ENCODE assay signal across 8 cellular contexts in genomic region chr9:35051069-35051967, GRCh38. TPM values are rescaled to one million over a fixed set of nuclear protein-coding genes. Genes with fewer than 3 reads are reported as not detected.
DNase-seq lines count a peak whose midpoint lies in the region; ATAC-seq, FAIRE-seq and TF ChIP-seq lines count a peak whose summit lies in the region.

No MANE protein-coding gene starts in this region.

- H3K4me2 ChIP-seq in GM23338 = no peak overlapping the region

- H3F3A ChIP-seq in GM23338 (replicated peaks; ENCODE audit: low read depth) = peaks cover 6% of the 10 kb centered on the region

- no peaks in the 10 kb centered on the region for H3K27me3 Mint-ChIP-seq in CD8-positive, alpha-beta T cell (ENCODE audit: low read depth)
- peaks cover 3% of the 10 kb centered on the region for H3K27me3 Mint-ChIP-seq in GM23338 (ENCODE audit: insufficient read depth, low read depth, poor library complexity)

- peaks cover 4% of the 10 kb centered on the region for H3K4me1 Mint-ChIP-seq in CD8-positive, alpha-beta T cell (ENCODE audit: low read depth)
- H3K4me1 Mint-ChIP-seq in GM23338 = no peaks in the 10 kb centered on the region

- H3K36me3 Mint-ChIP-seq in CD8-positive, alpha-beta T cell = peaks cover 58% of the 10 kb centered on the region
- peaks cover 71% of the 10 kb centered on the region for H3K36me3 Mint-ChIP-seq in GM23338 (ENCODE audit: low read depth)

- no peaks in the 10 kb centered on the region; the same call in 1 of the 2 replicates for H3K79me2 ChIP-seq in GM23338 (replicated peaks; ENCODE audit: insufficient read depth)

- peak in 6 of 7 experiments; percentile 19 to 59 (median 38) for DNase-seq in CD8-positive, alpha-beta T cell
- DNase-seq in GM23338 (ENCODE audit: low spot score) (peak; percentile 87), OCI-M1 (lab: John Stamatoyannopoulos, UW) (peak; percentile 71), Right ventricle myocardium superior (no peak), small intestine (peak; percentile 46)
- DNase-seq in activated naive CD4-positive, alpha-beta T cell (lab: John Stamatoyannopoulos, UW) = peak in 3 of 4 experiments; percentile 8 to 24 (median 13)

- WGBS in small intestine, 3 donors = 79 to 86% (median 81%) methylated on average over 7 of the region's 7 CpGs

- no peak overlapping the region for H3K27ac ChIP-seq in CD8-positive, alpha-beta T cell (ENCODE audit: low read depth, low read length)
- H3K27ac ChIP-seq in GM23338 (ENCODE audit: low read depth) (no peak overlapping the region), small intestine (ENCODE audit: low read depth in 1 of 2, low read length in 1 of 2) (no peak overlapping the region)

- peaks cover 4% of the 10 kb centered on the region for H3K36me3 ChIP-seq in CD8-positive, alpha-beta T cell (ENCODE audit: insufficient read depth, low read length)
- H3K36me3 ChIP-seq in GM23338 (ENCODE audit: insufficient read depth) (peaks cover 23% of the 10 kb centered on the region), small intestine (ENCODE audit: control insufficient read depth in 2 of 2, insufficient read depth in 2 of 2, low read length in 2 of 2) (peaks cover 4 to 9% of the 10 kb centered on the region in 2 donors)

- intact Hi-C loops in CD8-positive, alpha-beta T cell (cut with DNase I, micrococcal nuclease) = loop anchor here (1.0 kb wide), 1 partner anchor 152 kb away; no protein-coding TSS in a partner anchor
- intact Hi-C loops in Right ventricle myocardium superior (cut with DNase I) = loop anchor here (10.0 kb wide), 1 partner anchor 57 kb away; no protein-coding TSS in a partner anchor

- H3K9me2 ChIP-seq in GM23338 (ENCODE audit: insufficient read depth) = no peaks in the 10 kb centered on the region

- H3K27ac Mint-ChIP-seq in CD8-positive, alpha-beta T cell = peak overlapping the region; percentile 15
- no peak overlapping the region for H3K27ac Mint-ChIP-seq in GM23338

- H3K4me3 Mint-ChIP-seq in CD8-positive, alpha-beta T cell = no peak overlapping the region
- no peak overlapping the region for H3K4me3 Mint-ChIP-seq in GM23338

- H3K4me3 ChIP-seq in CD8-positive, alpha-beta T cell (ENCODE audit: low read depth, low read length) = no peak overlapping the region
- H3K4me3 ChIP-seq in GM23338 (no peak overlapping the region), small intestine (ENCODE audit: low read depth in 1 of 2, low read length in 2 of 2) (no peak overlapping the region)

- CTCF ChIA-PET in CD8-positive, alpha-beta T cell (lab: Charles Lee) = interaction anchor here (0.7 to 2.8 kb wide), 19 partner anchors 8 to 152 kb away, joined by 3 to 36 read pairs (median 5); partner anchors contain the start of genes PIGO and VCP

- H3K27me3 ChIP-seq in CD8-positive, alpha-beta T cell (ENCODE audit: insufficient read depth, low read length) = no peaks in the 10 kb centered on the region
- no peaks in the 10 kb centered on the region for H3K27me3 ChIP-seq in GM23338 (ENCODE audit: insufficient read depth)
- no peaks in the 10 kb centered on the region for H3K27me3 ChIP-seq in small intestine (ENCODE audit: control insufficient read depth in 2 of 2, insufficient read depth in 2 of 2, low read length in 2 of 2)

- H3K9me3 ChIP-seq in CD8-positive, alpha-beta T cell (ENCODE audit: low read length) = no peaks in the 10 kb centered on the region
- H3K9me3 ChIP-seq in small intestine (ENCODE audit: control insufficient read depth, low read depth) = no peaks in the 10 kb centered on the region

- POLR2A ChIA-PET in CD8-positive, alpha-beta T cell (lab: Charles Lee) = interaction anchor here (0.6 to 1.6 kb wide), 4 partner anchors 21 to 250 kb away, joined by 3 to 9 read pairs (median 3); partner anchors contain the start of gene VCP

- H3K9me3 Mint-ChIP-seq in CD8-positive, alpha-beta T cell = no peaks in the 10 kb centered on the region
- H3K9me3 Mint-ChIP-seq in GM23338 = no peaks in the 10 kb centered on the region

- TF ChIP-seq CTCF in CD8-positive, alpha-beta T cell (IDR thresholded peaks at IDR 0.05) = peak; percentile 78
- peak; percentile 74 to 88 for TF ChIP-seq CTCF in GM23338 (conservative IDR thresholded peaks at IDR 0.05; ENCODE audit: low read depth in 2 of 2)

- peak; percentile 84 for ATAC-seq in CD8-positive, alpha-beta T cell
- ATAC-seq in GM23338 = peak; percentile 88
- ATAC-seq in Right ventricle myocardium superior (ENCODE audit: poor library complexity) = peak; percentile 89
- ATAC-seq in HG03039 (IDR thresholded peaks at IDR 0.05; ENCODE audit: unreplicated experiment) = no peak
- no peak for ATAC-seq in GM21390 (IDR thresholded peaks at IDR 0.05; ENCODE audit: unreplicated experiment)

- FAIRE-seq in small intestine (lab: Jason Lieb, UNC) = no peak

- no peaks in the 10 kb centered on the region; the same call in none of the 2 replicates for H4K20me1 ChIP-seq in GM23338 (replicated peaks; ENCODE audit: insufficient read depth)

- H2AFZ ChIP-seq in GM23338 = no peak overlapping the region

- H3K4me1 ChIP-seq in CD8-positive, alpha-beta T cell (ENCODE audit: insufficient read depth, low read length) = no peaks in the 10 kb centered on the region
- no peaks in the 10 kb centered on the region for H3K4me1 ChIP-seq in GM23338 (ENCODE audit: insufficient read depth)
- H3K4me1 ChIP-seq in small intestine (ENCODE audit: control insufficient read depth in 2 of 2, insufficient read depth in 1 of 2, low read depth in 1 of 2, low read length in 1 of 2) = no peaks in the 10 kb centered on the region

TF ChIP-seq in GM23338, 12 proteins besides CTCF, POLR2A, EP300 and RAD21 (continues in another document):
- no peak for TF ChIP-seq EZH2 (IDR thresholded peaks at IDR 0.05; ENCODE audit: low read depth, unreplicated experiment)

RNA-seq across cellular contexts. Expression of gene VCP, which starts 21.1 kb away (rescaled TPM):
- 100 to 1,000 TPM; 219 to 231 TPM for total RNA-seq in CD8-positive, alpha-beta T cell
- total RNA-seq in GM23338 (2014; rRNA removed; shearing (Covaris generic)) = 361 and 408 TPM in 2 replicates
- polyA plus RNA-seq in GM23338 (2016; fragmentation: Nextera tagmentation; extraction: Ambion mirVana) = 113 and 130 TPM in 2 replicates
- 217 TPM for total RNA-seq in Right ventricle myocardium superior
- 100 to 1,000 TPM in 1 of 3 donors, 10 to 100 TPM in 2; 54.0 to 116 (median 58.6) TPM for polyA plus RNA-seq in small intestine

RNA-seq across cellular contexts. Expression of gene FANCG, which starts 28.4 kb away (rescaled TPM):
- 10 to 100 TPM; 15.2 to 19.4 TPM for total RNA-seq in CD8-positive, alpha-beta T cell
- total RNA-seq in GM23338 (2014; rRNA removed; shearing (Covaris generic)) = 47.0 and 56.2 TPM in 2 replicates
- polyA plus RNA-seq in GM23338 (2016; fragmentation: Nextera tagmentation; extraction: Ambion mirVana) (53.1 and 53.8 TPM in 2 replicates), small intestine (10 to 100 TPM in 2 of 3 donors, 1 to 10 TPM in 1; 10.0 to 21.1 (median 12.3) TPM)
- total RNA-seq in Right ventricle myocardium superior = 4.8 TPM

RNA-seq across cellular contexts. Expression of gene PIGO, which starts 45.1 kb away (rescaled TPM):
- 10 to 100 TPM; 15.1 to 16.4 TPM for total RNA-seq in CD8-positive, alpha-beta T cell
- 13.6 and 18.9 TPM in 2 replicates for total RNA-seq in GM23338 (2014; rRNA removed; shearing (Covaris generic))
- polyA plus RNA-seq in GM23338 (2016; fragmentation: Nextera tagmentation; extraction: Ambion mirVana) (11.2 and 13.6 TPM in 2 replicates), small intestine (10 to 100 TPM; 10.8 to 23.8 (median 13.4) TPM)
- 8.2 TPM for total RNA-seq in Right ventricle myocardium superior

RNA-seq across cellular contexts. Expression of gene STOML2, which starts 51.6 kb away (rescaled TPM):
- 10 to 100 TPM; 30.5 to 31.3 TPM for total RNA-seq in CD8-positive, alpha-beta T cell
- 210 and 221 TPM in 2 replicates for total RNA-seq in GM23338 (2014; rRNA removed; shearing (Covaris generic))
- polyA plus RNA-seq in GM23338 (2016; fragmentation: Nextera tagmentation; extraction: Ambion mirVana) (109 and 114 TPM in 2 replicates), small intestine (100 to 1,000 TPM; 125 to 160 (median 132) TPM)
- total RNA-seq in Right ventricle myocardium superior = 152 TPM

Comparison
In these comparisons a context has a peak if more than half of its experiments do, and no peak if none do; other contexts are left out.
1. ATAC-seq: peak in CD8-positive, alpha-beta T cell (single experiment), GM23338 (single experiment) and Right ventricle myocardium superior (single experiment); none in HG03039 (single experiment) and GM21390 (single experiment).